Comparison of ENCODE assay signal across 8 cellular contexts in genomic region chr16:69469807-69470561, GRCh38. TPM values are rescaled to one million over a fixed set of nuclear protein-coding genes. Genes with fewer than 3 reads are reported as not detected.
A peak's percentile ranks its signal among the peaks of the same experiment; 100 is the strongest.
DNase-seq lines count a peak whose midpoint lies in the region; ATAC-seq and TF ChIP-seq lines count a peak whose summit lies in the region.

No MANE protein-coding gene starts in this region.

- ATAC-seq in GM18909 (IDR thresholded peaks at IDR 0.05; ENCODE audit: poor library complexity, unreplicated experiment) (peak; percentile 61), HG03095 (IDR thresholded peaks at IDR 0.05; ENCODE audit: unreplicated experiment) (peak; percentile 51), GM18519 (IDR thresholded peaks at IDR 0.05; ENCODE audit: low FRiP score, unreplicated experiment) (no peak)

- H3K4me1 ChIP-seq in prostate gland (replicated peaks): no peaks in the 10 kb centered on the region

- DNase-seq in AML-193 (lab: John Stamatoyannopoulos, UW) (peak; percentile 55 to 58), AG08395 (ENCODE audit: low spot score) (no peak), prostate gland (ENCODE audit: low spot score) (no peak), HPDE6-E6E7 (ENCODE audit: extremely low spot score) (no peak)
- DNase-seq in activated CD4-positive, alpha-beta T cell treated with anti-CD3 and anti-CD28 coated beads, Interleukin-2, amount 50 U/mL, for 48 hours: peak; percentile 30 to 50

- no peak overlapping the region for H3K27ac ChIP-seq in prostate gland

- TF ChIP-seq POLR2A in prostate gland (IDR thresholded peaks at IDR 0.05): no peak

- H3K27me3 ChIP-seq in prostate gland (replicated peaks; ENCODE audit: insufficient read depth): no peaks in the 10 kb centered on the region

- H3K9me3 ChIP-seq in prostate gland: no peaks in the 10 kb centered on the region

- H3K4me3 ChIP-seq in prostate gland: no peak overlapping the region

- no peaks in the 10 kb centered on the region for H3K36me3 ChIP-seq in prostate gland

- WGBS in prostate gland: 87% methylated on average over 4 of the region's 4 CpGs

- intact Hi-C loops in prostate gland (cut with DNase I): no loop called here

- no peak for TF ChIP-seq CTCF in prostate gland (IDR thresholded peaks at IDR 0.05)

RNA-seq across cellular contexts. Expression of gene CYB5B, which starts 45.6 kb away (rescaled TPM):
- 10 to 100 TPM; 48.8 to 71.3 TPM for total RNA-seq in prostate gland

Comparison
In these comparisons a context has a peak if more than half of its experiments do, and no peak if none do; other contexts are left out.
1. DNase-seq: peak in AML-193 (2 of 2) and activated CD4-positive, alpha-beta T cell treated with anti-CD3 and anti-CD28 coated beads, Interleukin-2, amount 50 U/mL, for 48 hours (2 of 2); none in AG08395 (single experiment), prostate gland (single experiment) and HPDE6-E6E7 (single experiment).